Comparison of ENCODE assay signal across 21 cellular contexts in the genomic region with DNA sequence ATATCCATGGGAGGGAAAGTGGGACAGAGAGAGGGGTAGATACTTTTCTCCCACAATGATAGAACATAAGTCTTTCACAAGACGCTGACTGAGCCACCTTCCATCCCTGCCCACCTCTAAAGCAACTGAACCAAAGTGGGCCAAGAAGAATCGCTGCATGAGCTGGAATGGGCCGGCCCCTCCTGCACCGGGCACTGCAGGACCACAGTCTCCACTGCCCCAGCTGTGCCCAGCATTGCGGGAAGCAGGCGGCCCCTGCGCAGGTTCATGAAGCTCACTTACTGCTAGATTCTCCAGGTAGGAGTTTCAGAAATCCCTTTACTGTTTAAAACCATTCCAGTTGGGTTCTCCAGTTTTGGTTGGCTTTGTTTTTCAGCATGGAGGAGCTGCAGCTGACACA. TPM values are rescaled to one million over a fixed set of nuclear protein-coding genes. Genes with fewer than 3 reads are reported as not detected.
DNase-seq lines count a peak whose midpoint lies in the region; ATAC-seq and TF ChIP-seq lines count a peak whose summit lies in the region.
"Had no signal": no experiment of that assay in that cellular context is flagged by ENCODE, and none has a peak within 500 bp of the region (broad histone marks: within the 10 kb centered on the region; RNA-seq: fewer than 3 reads in every experiment).

No MANE protein-coding gene starts in this region.

- WGBS in lung, 2 donors: 89 to 94% methylated on average over 7 of the region's 7 CpGs
- 88% methylated on average over 4 of the region's 7 CpGs; no CpG with 5 or more reads in 1 of the 2 donors for WGBS in gastroesophageal sphincter (ENCODE audit: low coverage in 1 of 2), 2 donors

- DNase-seq in activated CD4-positive, alpha-beta T cell treated with anti-CD3 and anti-CD28 coated beads, Interleukin-2, amount 10 ng/mL, durations not matched to agents 24 days and 14 days: peak; percentile 48
- no peak for DNase-seq in activated CD4-positive, alpha-beta T cell treated with anti-CD3 and anti-CD28 coated beads for 48 hours
- DNase-seq in colonic mucosa: peak; percentile 2
- peak; percentile 9 for DNase-seq in lung (ENCODE audit: low spot score)
- peak; percentile 29 for DNase-seq in type B pancreatic cell (ENCODE audit: extremely low spot score, unreplicated experiment)
- no peak for DNase-seq in DMS153 (lab: John Stamatoyannopoulos, UW)
- no peak for DNase-seq in GDM1 (lab: John Stamatoyannopoulos, UW)
- DNase-seq: AML-193; Caco-2; CD4-positive, alpha-beta T cell; DMS79; GF-D8; GOT3; H7; HFFc6 had no signal

- H3K27ac Mint-ChIP-seq in activated CD4-positive, alpha-beta T cell treated with anti-CD3 and anti-CD28 coated beads, Interleukin-2, amount 10 ng/mL, durations not matched to agents 24 days and 14 days: no peak overlapping the region
- H3K27ac Mint-ChIP-seq in type B pancreatic cell: no peak overlapping the region
- H3K27ac Mint-ChIP-seq: CD4-positive, alpha-beta T cell; HFFc6 had no signal

- H3K27me3 ChIP-seq in colonic mucosa: no peaks in the 10 kb centered on the region
- H3K27me3 ChIP-seq in lung (ENCODE audit: control insufficient read depth, insufficient read depth): no peaks in the 10 kb centered on the region
- H3K27me3 ChIP-seq in gastroesophageal sphincter: no peaks in the 10 kb centered on the region

- no peak for TF ChIP-seq POLR2A in gastroesophageal sphincter (IDR thresholded peaks at IDR 0.05)

- H3K4me3 Mint-ChIP-seq in activated CD4-positive, alpha-beta T cell treated with anti-CD3 and anti-CD28 coated beads, Interleukin-2, amount 10 ng/mL, durations not matched to agents 24 days and 14 days: no peak overlapping the region
- H3K4me3 Mint-ChIP-seq in type B pancreatic cell: no peak overlapping the region
- H3K4me3 Mint-ChIP-seq: CD4-positive, alpha-beta T cell; HFFc6 had no signal

- ATAC-seq in lung (ENCODE audit: insufficient read depth, low FRiP score): no peak
- ATAC-seq in gastroesophageal sphincter: no peak

- no peaks in the 10 kb centered on the region for H3K9me3 Mint-ChIP-seq in activated CD4-positive, alpha-beta T cell treated with anti-CD3 and anti-CD28 coated beads, Interleukin-2, amount 10 ng/mL, durations not matched to agents 24 days and 14 days
- peaks cover 5% of the 10 kb centered on the region for H3K9me3 Mint-ChIP-seq in type B pancreatic cell
- H3K9me3 Mint-ChIP-seq: CD4-positive, alpha-beta T cell; HFFc6 had no signal

- no peak overlapping the region for H3K9ac ChIP-seq in colonic mucosa (ENCODE audit: low read depth in 2 of 2, low read length in 2 of 2)

- TF ChIP-seq EP300 in gastroesophageal sphincter (IDR thresholded peaks at IDR 0.05): no peak

- H3K9me3 ChIP-seq in colonic mucosa (no peaks in the 10 kb centered on the region), lung (ENCODE audit: control insufficient read depth in 2 of 2, insufficient read depth in 1 of 2, low read length in 1 of 2) (peaks cover 0 to 2% of the 10 kb centered on the region in 2 donors), gastroesophageal sphincter (no peaks in the 10 kb centered on the region)
- H3K9me3 ChIP-seq: A549, Caco-2 had no signal

- TF ChIP-seq CTCF in colonic mucosa (IDR thresholded peaks at IDR 0.05): no peak
- TF ChIP-seq CTCF in lung (IDR thresholded peaks at IDR 0.05; ENCODE audit: control extremely low read depth, extremely low read depth): no peak
- TF ChIP-seq CTCF in type B pancreatic cell (conservative IDR thresholded peaks at IDR 0.05): no peak
- TF ChIP-seq CTCF in gastroesophageal sphincter (IDR thresholded peaks at IDR 0.05): no peak

- no peaks in the 10 kb centered on the region for H3K36me3 Mint-ChIP-seq in activated CD4-positive, alpha-beta T cell treated with anti-CD3 and anti-CD28 coated beads, Interleukin-2, amount 10 ng/mL, durations not matched to agents 24 days and 14 days (ENCODE audit: low read depth)
- no peaks in the 10 kb centered on the region for H3K36me3 Mint-ChIP-seq in type B pancreatic cell

- peaks cover 4% of the 10 kb centered on the region for H3K27me3 Mint-ChIP-seq in activated CD4-positive, alpha-beta T cell treated with anti-CD3 and anti-CD28 coated beads, Interleukin-2, amount 10 ng/mL, durations not matched to agents 24 days and 14 days
- H3K27me3 Mint-ChIP-seq in type B pancreatic cell: peaks cover 12% of the 10 kb centered on the region

- H3K4me1 ChIP-seq in colonic mucosa (no peaks in the 10 kb centered on the region), lung (ENCODE audit: control insufficient read depth in 2 of 2, insufficient read depth in 2 of 2, low read length in 2 of 2) (peaks cover 0 to 2% of the 10 kb centered on the region in 2 donors), gastroesophageal sphincter (peaks cover 0 to 3% (median 0%) of the 10 kb centered on the region in 3 donors)
- H3K4me1 ChIP-seq: A549 had no signal

- H3K36me3 ChIP-seq in colonic mucosa (no peaks in the 10 kb centered on the region), lung (ENCODE audit: control insufficient read depth in 2 of 2, insufficient read depth in 2 of 2, low read length in 2 of 2) (no peaks in the 10 kb centered on the region), gastroesophageal sphincter (no peaks in the 10 kb centered on the region)

- H3K4me3 ChIP-seq in colonic mucosa (no peak overlapping the region), lung (no peak overlapping the region), gastroesophageal sphincter (no peak overlapping the region)
- H3K4me3 ChIP-seq: A549 had no signal

- intact Hi-C loops in activated CD4-positive, alpha-beta T cell treated with anti-CD3 and anti-CD28 coated beads, Interleukin-2, amount 10 ng/mL, durations not matched to agents 24 days and 14 days (cut with micrococcal nuclease): loop anchor here (2.0 kb wide), 1 partner anchor 980 kb away; no protein-coding TSS in a partner anchor
- intact Hi-C loops in colonic mucosa (cut with DNase I): loop anchor here (5.0 kb wide), 3 partner anchors 615 to 980 kb away; no protein-coding TSS in a partner anchor

- H3K27ac ChIP-seq in colonic mucosa: no peak overlapping the region
- H3K27ac ChIP-seq in lung (ENCODE audit: low read depth in 1 of 2, low read length in 1 of 2): no peak overlapping the region
- H3K27ac ChIP-seq in gastroesophageal sphincter: no peak overlapping the region
- H3K27ac ChIP-seq: 22Rv1, A549, C4-2B had no signal

- peaks cover 7% of the 10 kb centered on the region for H3K4me1 Mint-ChIP-seq in activated CD4-positive, alpha-beta T cell treated with anti-CD3 and anti-CD28 coated beads, Interleukin-2, amount 10 ng/mL, durations not matched to agents 24 days and 14 days
- H3K4me1 Mint-ChIP-seq in type B pancreatic cell (ENCODE audit: unreplicated experiment): peaks cover 10% of the 10 kb centered on the region

RNA-seq across cellular contexts. Expression of a gene that starts 32.0 kb away (rescaled TPM):
- total RNA-seq in activated CD4-positive, alpha-beta T cell treated with anti-CD3 and anti-CD28 coated beads, Interleukin-2, amount 10 ng/mL, durations not matched to agents 24 days and 14 days: 115 and 117 TPM in 2 replicates
- total RNA-seq in colonic mucosa: 1 to 10 TPM in 1 of 2 donors, under 1 TPM in 1; 0.47 to 1.1 TPM
- total RNA-seq in lung: 1 to 10 TPM; 4.7 to 5.0 TPM
- polyA plus RNA-seq in lung: 100 to 1,000 TPM in 1 of 2 donors, 10 to 100 TPM in 1; 11.9 to 119 TPM
- total RNA-seq in type B pancreatic cell (ENCODE audit: low replicate concordance): not detected in 2 replicates
- 1 to 10 TPM in 1 of 4 donors, under 1 TPM in 1, not detected in 2; 0.37 to 4.0 TPM for total RNA-seq in gastroesophageal sphincter
- total RNA-seq: Caco-2, Daoy, H7, HFFc6 had no signal
- polyA plus RNA-seq: A549, BJ had no signal

Comparison
In these comparisons a context has a peak if more than half of its experiments do, and no peak if none do; other contexts are left out.
1. DNase-seq: peak in activated CD4-positive, alpha-beta T cell treated with anti-CD3 and anti-CD28 coated beads, Interleukin-2, amount 10 ng/mL, durations not matched to agents 24 days and 14 days (single experiment), colonic mucosa (single experiment), lung (single experiment) and type B pancreatic cell (single experiment); none in activated CD4-positive, alpha-beta T cell treated with anti-CD3 and anti-CD28 coated beads for 48 hours (single experiment), DMS153 (single experiment) and GDM1 (single experiment).
2. RNA of a gene that starts 32.0 kb away (total RNA-seq): 115 to 117 TPM in activated CD4-positive, alpha-beta T cell treated with anti-CD3 and anti-CD28 coated beads, Interleukin-2, amount 10 ng/mL, durations not matched to agents 24 days and 14 days; 4.7 to 5.0 TPM in lung, 0.47 to 1.1 TPM in colonic mucosa, 0.37 to 4.0 TPM in gastroesophageal sphincter and not detected in type B pancreatic cell; every median in the first group is over 10 times any median in the second.